Comparison of ENCODE assay signal across 12 cellular contexts in genomic region chr10:78502208-78502943, GRCh38.
DNase-seq lines count a peak whose midpoint lies in the region; ATAC-seq, FAIRE-seq and TF ChIP-seq lines count a peak whose summit lies in the region.
"Had no signal": no experiment of that assay in that cellular context is flagged by ENCODE, and none has a peak within 500 bp of the region (broad histone marks: within the 10 kb centered on the region; RNA-seq: fewer than 3 reads in every experiment).

No MANE protein-coding gene starts in this region.

- no peak for TF ChIP-seq EP300 in H1 (IDR thresholded peaks at IDR 0.05; ENCODE audit: borderline replicate concordance in 1 of 2, low read depth in 2 of 2, low read length in 2 of 2)

- TF ChIP-seq CTCF in NB4 (IDR thresholded peaks at IDR 0.05; ENCODE audit: low read depth, low read length) (no peak), H1 (IDR thresholded peaks at IDR 0.05; ENCODE audit: control extremely low read depth in 1 of 3, insufficient read depth in 1 of 3, low read depth in 1 of 3, low read length in 3 of 3) (no peak), nephron progenitor cell (IDR thresholded peaks at IDR 0.05) (no peak)

- no peak overlapping the region for H2BK12ac ChIP-seq in H1 (ENCODE audit: low read depth, low read length)

- no peak overlapping the region for H2AFZ ChIP-seq in H1 (ENCODE audit: low read length)

- no peak overlapping the region for H3K18ac ChIP-seq in H1 (ENCODE audit: extremely low read depth, low read length)

- H3K4me1 ChIP-seq in H1 (replicated peaks in 1 of 4; ENCODE audit: control insufficient read depth in 3 of 4, insufficient read depth in 4 of 4, low read length in 3 of 4), result no peaks in the 10 kb centered on the region

- POLR2A ChIA-PET in H1 (lab: Charles Lee; ENCODE audit: partially characterized antibody), result no interaction called here

- H2BK5ac ChIP-seq in H1 (ENCODE audit: low read depth, low read length), result no peak overlapping the region

- no peaks in the 10 kb centered on the region for H3K79me1 ChIP-seq in H1 (ENCODE audit: low read depth, low read length)

- H3K27me3 ChIP-seq in H1 (replicated peaks in 1 of 4; ENCODE audit: control insufficient read depth in 3 of 4, extremely low read depth in 1 of 4, insufficient read depth in 3 of 4, low read length in 3 of 4), result no peaks in the 10 kb centered on the region
- H3K27me3 ChIP-seq: uterus had no signal

- H2BK120ac ChIP-seq in H1 (replicated peaks; ENCODE audit: low read depth, low read length), result no peak overlapping the region

- H3K9ac ChIP-seq in H1 (replicated peaks in 1 of 4; ENCODE audit: extremely low read depth in 1 of 4, low read depth in 3 of 4, low read length in 3 of 4), result no peak overlapping the region

- peak overlapping the region; percentile 7 for H3K4ac ChIP-seq in H1 (replicated peaks; ENCODE audit: insufficient read length, low read depth, low read length)

- peaks cover 0 to 3% of the 10 kb centered on the region in 2 experiments; a peak in 1 of 4 replicates for H3K9me3 ChIP-seq in H1 (ENCODE audit: insufficient read depth in 2 of 2, low read depth in 1 of 2, low read length in 1 of 2)
- H3K9me3 ChIP-seq: uterus had no signal

- H3K4me1 Mint-ChIP-seq in nephron progenitor cell, result peaks cover 24% of the 10 kb centered on the region

- H3K79me2 ChIP-seq in H1 (ENCODE audit: control insufficient read depth in 1 of 2, insufficient read depth in 2 of 2, low read length in 2 of 2), result no peaks in the 10 kb centered on the region

- no peak overlapping the region for H4K5ac ChIP-seq in H1 (ENCODE audit: insufficient read length, low read depth, low read length)

- H3K23me2 ChIP-seq in H1 (ENCODE audit: low read depth, low read length), result no peaks in the 10 kb centered on the region

- no peak overlapping the region for H3K23ac ChIP-seq in H1 (ENCODE audit: insufficient read length)

- H4K91ac ChIP-seq in H1 (replicated peaks; ENCODE audit: insufficient read length, low read length), result no peak overlapping the region

- H3K4me3 ChIP-seq in NB4 (ENCODE audit: low read depth, low read length), result no peak overlapping the region
- no peak overlapping the region for H3K4me3 ChIP-seq in H1 (ENCODE audit: extremely low read depth in 1 of 4, insufficient read depth in 2 of 4, low read depth in 3 of 4, low read length in 4 of 4)
- H3K4me3 ChIP-seq: uterus had no signal

- no peak for TF ChIP-seq POLR2A in NB4 (IDR thresholded peaks at IDR 0.05; ENCODE audit: extremely low read depth, insufficient read length)
- TF ChIP-seq POLR2A in H1 (IDR thresholded peaks at IDR 0.05; ENCODE audit: control extremely low read depth in 1 of 2, low read depth in 2 of 2, low read length in 2 of 2), result no peak

- WGBS in H1 (ENCODE audit: extremely low coverage in 1 of 2, insufficient coverage in 1 of 2, insufficient read length in 1 of 2, insufficient replicate concordance in 2 of 2, low coverage in 1 of 2, low lambda C conversion rate in 2 of 2, missing lambda C conversion rate in 1 of 2), 2 experiments, result 91% methylated on average over 6 of the region's 6 CpGs; no CpG with 5 or more reads in 1 of the 2 experiments

- no peak overlapping the region for H2BK20ac ChIP-seq in H1 (ENCODE audit: low read length)

- CTCF ChIA-PET in H1 (lab: Charles Lee; ENCODE audit: partially characterized antibody), result interaction anchor here (0.5 to 1.7 kb wide), 5 partner anchors 9 to 181 kb away, joined by 3 to 5 read pairs (median 3); no protein-coding TSS in a partner anchor

- H3K14ac ChIP-seq in H1 (ENCODE audit: insufficient read length), result no peak overlapping the region

- no peak overlapping the region for H3K4me2 ChIP-seq in H1 (ENCODE audit: insufficient read depth in 1 of 2, low read depth in 2 of 2, low read length in 2 of 2)

- no peaks in the 10 kb centered on the region for H4K20me1 ChIP-seq in H1 (replicated peaks in 1 of 2; ENCODE audit: control insufficient read depth in 1 of 2, insufficient read depth in 2 of 2, low read length in 2 of 2)

- no peak for FAIRE-seq in H1 (lab: Jason Lieb, UNC)

- H2BK15ac ChIP-seq in H1 (ENCODE audit: low read length), result no peak overlapping the region

- no peaks in the 10 kb centered on the region for H3K27me3 Mint-ChIP-seq in nephron progenitor cell (ENCODE audit: low read depth, poor library complexity)

- ATAC-seq in HG02678 (IDR thresholded peaks at IDR 0.05; ENCODE audit: unreplicated experiment) (no peak), HG02759 (IDR thresholded peaks at IDR 0.05; ENCODE audit: unreplicated experiment) (no peak)

- no peak overlapping the region for H3K4me3 Mint-ChIP-seq in nephron progenitor cell

- no peak overlapping the region for H4K8ac ChIP-seq in H1 (ENCODE audit: extremely low read depth, insufficient read depth, low read length)

- H3K27ac ChIP-seq in H1 (ENCODE audit: low read depth, low read length), result no peak overlapping the region

- no peak overlapping the region for H2AK5ac ChIP-seq in H1 (ENCODE audit: low read depth, low read length)

- H3K36me3 Mint-ChIP-seq in nephron progenitor cell (ENCODE audit: low read depth), result no peaks in the 10 kb centered on the region

- H3K36me3 ChIP-seq in H1 (ENCODE audit: control insufficient read depth in 2 of 4, insufficient read depth in 4 of 4, low read length in 3 of 4), result no peaks in the 10 kb centered on the region
- H3K36me3 ChIP-seq: uterus had no signal

- TF ChIP-seq RAD21 in H1 (IDR thresholded peaks at IDR 0.05 in 1 of 2, conservative IDR thresholded peaks at IDR 0.05 in 1 of 2; ENCODE audit: low read depth in 2 of 2, low read length in 2 of 2), result no peak

- no peaks in the 10 kb centered on the region for H3K9me3 Mint-ChIP-seq in nephron progenitor cell

- H3K27ac Mint-ChIP-seq in nephron progenitor cell, result peak overlapping the region; percentile 12

- peak; percentile 45 for DNase-seq in DMS153 (lab: John Stamatoyannopoulos, UW)
- DNase-seq in NB4 (ENCODE audit: low read depth), result peak; percentile 56
- no peak for DNase-seq in H1 (ENCODE audit: low read depth in 1 of 2, low spot score in 2 of 2)
- no peak for DNase-seq in nephron progenitor cell
- no peak for DNase-seq in medulla oblongata (ENCODE audit: extremely low spot score)
- DNase-seq in GM19240 (ENCODE audit: insufficient read length, low spot score), result no peak
- DNase-seq: activated CD4-positive, alpha-beta T cell treated with anti-CD3 and anti-CD28 coated beads, Interleukin-2, amount 50 U/mL, for 1 hour; activated naive CD4-positive, alpha-beta T cell treated with anti-CD3 and anti-CD28 coated beads, Interleukin-2, amount 50 U/mL, for 16 hours; NCI-H524 treated with DMSO at 0.1 percent for 48 hours; uterus had no signal

- no peak overlapping the region for H3K56ac ChIP-seq in H1 (replicated peaks; ENCODE audit: insufficient read length, low read depth, low read length)

TF ChIP-seq in H1, 55 proteins besides CTCF, POLR2A, EP300 and RAD21:
- TF ChIP-seq CREB1 (IDR thresholded peaks at IDR 0.05), result no peak
- no peak for TF ChIP-seq HDAC2 (IDR thresholded peaks at IDR 0.05; ENCODE audit: borderline replicate concordance in 1 of 2, low read depth in 2 of 2, low read length in 2 of 2)
- TF ChIP-seq CHD2 (IDR thresholded peaks at IDR 0.05; ENCODE audit: low read length), result no peak
- TF ChIP-seq YY1 (IDR thresholded peaks at IDR 0.05; ENCODE audit: low read depth, low read length), result no peak
- no peak for TF ChIP-seq TBP (IDR thresholded peaks at IDR 0.05; ENCODE audit: low read depth, low read length)
- TF ChIP-seq E2F6 (IDR thresholded peaks at IDR 0.05), result no peak
- TF ChIP-seq KDM5A (IDR thresholded peaks at IDR 0.05; ENCODE audit: low read length), result no peak
- no peak for TF ChIP-seq MAFK (IDR thresholded peaks at IDR 0.05; ENCODE audit: low read depth, low read length)
- TF ChIP-seq JUN (IDR thresholded peaks at IDR 0.05; ENCODE audit: low read depth, low read length), result no peak
- no peak for TF ChIP-seq BACH1 (IDR thresholded peaks at IDR 0.05; ENCODE audit: low read length)
- no peak for TF ChIP-seq BCL11A (IDR thresholded peaks at IDR 0.05; ENCODE audit: low read depth in 2 of 2, low read length in 2 of 2)
- no peak for TF ChIP-seq SIRT6 (IDR thresholded peaks at IDR 0.05; ENCODE audit: low read length)
- TF ChIP-seq FOSL1 (IDR thresholded peaks at IDR 0.05; ENCODE audit: insufficient read depth, low read depth, low read length), result no peak

Comparison
In these comparisons a context has a peak if more than half of its experiments do, and no peak if none do; other contexts are left out.
1. DNase-seq: peak in DMS153 (single experiment) and NB4 (single experiment); none in H1 (0 of 2), nephron progenitor cell (single experiment), medulla oblongata (single experiment) and GM19240 (single experiment).